In the genomic region with DNA sequence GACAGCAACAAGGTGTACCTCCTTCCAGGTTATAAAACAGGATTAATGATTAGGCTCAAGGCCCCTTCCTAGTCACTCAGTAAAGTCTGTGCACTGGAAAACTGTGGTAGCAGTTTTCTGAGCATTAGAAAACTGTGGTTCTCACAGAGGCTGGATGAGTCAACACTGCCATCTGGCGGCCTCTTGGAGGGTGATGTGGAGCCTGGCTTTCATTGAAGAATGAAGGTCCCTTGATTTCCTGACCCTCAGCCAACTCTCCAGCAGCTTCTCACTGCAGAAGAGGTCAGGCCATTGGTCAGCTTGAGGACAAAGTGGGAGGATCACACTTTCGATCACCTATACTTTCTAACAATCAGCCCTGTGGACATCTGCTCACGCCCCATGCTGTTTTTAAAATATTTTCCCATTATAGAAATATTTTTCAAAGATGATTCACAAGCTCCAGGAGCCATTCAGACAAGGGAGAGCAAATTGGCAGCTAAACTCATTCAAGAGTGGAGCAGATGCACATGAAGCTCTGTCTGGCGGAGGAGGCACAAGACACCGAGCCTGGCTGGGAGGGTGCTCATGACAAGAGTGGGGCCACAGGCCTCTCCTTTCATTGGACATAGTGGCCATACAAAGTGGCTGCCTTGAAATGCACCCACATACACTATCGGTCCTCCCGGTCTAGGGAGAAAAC, we compare ENCODE assay signal across 8 cellular contexts. TPM values are rescaled to one million over a fixed set of nuclear protein-coding genes. Genes with fewer than 3 reads are reported as not detected.
DNase-seq lines count a peak whose midpoint lies in the region; ATAC-seq and TF ChIP-seq lines count a peak whose summit lies in the region.

No MANE protein-coding gene starts in this region.

- peaks cover 0 to 14% (median 6%) of the 10 kb centered on the region in 4 donors for H3K4me1 Mint-ChIP-seq in CD4-positive, CD25-positive, alpha-beta regulatory T cell
- H3K4me1 Mint-ChIP-seq in naive B cell = no peaks in the 10 kb centered on the region

- H3K27ac Mint-ChIP-seq in CD4-positive, CD25-positive, alpha-beta regulatory T cell = peak overlapping the region in 2 of 3 donors; percentile 25 to 68
- peak overlapping the region in 2 of 6 donors; percentile 69 to 80 for H3K27ac Mint-ChIP-seq in naive B cell

- peak; percentile 43 to 67 (median 55) for DNase-seq in CD4-positive, CD25-positive, alpha-beta regulatory T cell
- peak; percentile 36 for DNase-seq in NOMO-1 treated with DMSO at 0.1 percent for 48 hours (lab: John Stamatoyannopoulos, UW; ENCODE audit: unreplicated experiment)
- peak; percentile 35 for DNase-seq in activated CD8-positive, alpha-beta memory T cell treated with anti-CD3 and anti-CD28 coated beads, Interleukin-2, amount 50 U/mL, for 24 hours (ENCODE audit: extremely low read depth)
- peak; percentile 70 for DNase-seq in epithelial cell of esophagus (ENCODE audit: low read depth)
- peak; percentile 42 for DNase-seq in naive B cell
- peak; percentile 71 for DNase-seq in stimulated activated naive CD8-positive, alpha-beta T cell treated with anti-CD3 and anti-CD28 coated beads, Interleukin-15, Interleukin-2, amounts not matched to agents 100 U/mL and 50 U/mL, for 24 hours

- peak in 1 of 2 donors; percentile 74 for ATAC-seq in CD4-positive, CD25-positive, alpha-beta regulatory T cell (ENCODE audit: low read depth in 2 of 2)
- ATAC-seq in GM19351 (IDR thresholded peaks at IDR 0.05; ENCODE audit: unreplicated experiment) = peak; percentile 87
- peak; percentile 52 for ATAC-seq in HG03571 (IDR thresholded peaks at IDR 0.05; ENCODE audit: unreplicated experiment)
- ATAC-seq in naive B cell (ENCODE audit: low read depth in 2 of 2) = peak; percentile 46 to 60
- peak; percentile 74 for ATAC-seq in stimulated activated naive CD8-positive, alpha-beta T cell treated with anti-CD3 and anti-CD28 coated beads, Interleukin-15, Interleukin-2, amounts not matched to agents 100 U/mL and 50 U/mL, for 24 hours

- peaks cover 0 to 2% (median 0%) of the 10 kb centered on the region in 7 donors for H3K9me3 Mint-ChIP-seq in CD4-positive, CD25-positive, alpha-beta regulatory T cell
- H3K9me3 Mint-ChIP-seq in naive B cell = no peaks in the 10 kb centered on the region

- peak; percentile 98 for TF ChIP-seq CTCF in epithelial cell of esophagus (IDR thresholded peaks at IDR 0.05; ENCODE audit: insufficient read depth, low read depth, low read length, missing control alignments)

- no peak overlapping the region for H3K4me3 Mint-ChIP-seq in CD4-positive, CD25-positive, alpha-beta regulatory T cell
- H3K4me3 Mint-ChIP-seq in naive B cell = no peak overlapping the region

- peaks cover 7% of the 10 kb centered on the region for H3K27me3 Mint-ChIP-seq in CD4-positive, CD25-positive, alpha-beta regulatory T cell
- no peaks in the 10 kb centered on the region for H3K27me3 Mint-ChIP-seq in naive B cell

- no peak overlapping the region for H3K27ac ChIP-seq in CD4-positive, CD25-positive, alpha-beta regulatory T cell (ENCODE audit: insufficient read depth, low read length, poor library complexity, severe bottlenecking)

- H3K27me3 ChIP-seq in CD4-positive, CD25-positive, alpha-beta regulatory T cell (ENCODE audit: control insufficient read depth, insufficient read depth, low read length) = no peaks in the 10 kb centered on the region

- peaks cover 27% of the 10 kb centered on the region for H3K36me3 ChIP-seq in CD4-positive, CD25-positive, alpha-beta regulatory T cell (ENCODE audit: control insufficient read depth, insufficient read depth, low read length)

- no peak overlapping the region for H3K4me3 ChIP-seq in CD4-positive, CD25-positive, alpha-beta regulatory T cell (ENCODE audit: low read depth, low read length)
- H3K4me3 ChIP-seq in epithelial cell of esophagus (ENCODE audit: low read length) = no peak overlapping the region

- H3K9me3 ChIP-seq in CD4-positive, CD25-positive, alpha-beta regulatory T cell (ENCODE audit: control insufficient read depth in 2 of 2, low read length in 2 of 2) = no peaks in the 10 kb centered on the region

- no peaks in the 10 kb centered on the region for H3K4me1 ChIP-seq in CD4-positive, CD25-positive, alpha-beta regulatory T cell (ENCODE audit: control insufficient read depth, insufficient read depth, low read length, poor library complexity, severe bottlenecking)

- H3K36me3 Mint-ChIP-seq in CD4-positive, CD25-positive, alpha-beta regulatory T cell = peaks cover 10% of the 10 kb centered on the region
- H3K36me3 Mint-ChIP-seq in naive B cell = peaks cover 0 to 2% of the 10 kb centered on the region in 2 donors

RNA-seq across cellular contexts. Expression of a gene that starts 23.1 kb away (rescaled TPM):
- 103 TPM for total RNA-seq in CD4-positive, CD25-positive, alpha-beta regulatory T cell
- polyA plus RNA-seq in CD4-positive, CD25-positive, alpha-beta regulatory T cell = 100 to 1,000 TPM; 562 to 702 (median 622) TPM
- 100 to 1,000 TPM; 389 to 612 (median 483) TPM for polyA plus RNA-seq in naive B cell (ENCODE audit: low read depth in 6 of 6)

RNA-seq across cellular contexts. Expression of a gene that starts 24.2 kb away (rescaled TPM):
- 16.5 TPM for total RNA-seq in CD4-positive, CD25-positive, alpha-beta regulatory T cell
- 10 to 100 TPM; 15.6 to 25.5 (median 21.8) TPM for polyA plus RNA-seq in CD4-positive, CD25-positive, alpha-beta regulatory T cell
- polyA plus RNA-seq in naive B cell (ENCODE audit: low read depth in 6 of 6) = 10 to 100 TPM; 16.3 to 24.0 (median 19.3) TPM

RNA-seq across cellular contexts. Expression of a gene that starts 54.5 kb away (rescaled TPM):
- total RNA-seq in CD4-positive, CD25-positive, alpha-beta regulatory T cell = 50.6 TPM
- 100 to 1,000 TPM; 122 to 135 (median 125) TPM for polyA plus RNA-seq in CD4-positive, CD25-positive, alpha-beta regulatory T cell
- polyA plus RNA-seq in naive B cell (ENCODE audit: low read depth in 6 of 6) = 100 to 1,000 TPM; 108 to 122 (median 114) TPM
